ENCODE assay signal across 20 cellular contexts in genomic region chr2:79223539-79223938, GRCh38.
DNase-seq lines count a peak whose midpoint lies in the region; ATAC-seq, FAIRE-seq and TF ChIP-seq lines count a peak whose summit lies in the region.
"Had no signal": no experiment of that assay in that cellular context is flagged by ENCODE, and none has a peak within 500 bp of the region (broad histone marks: within the 10 kb centered on the region; RNA-seq: fewer than 3 reads in every experiment).

No MANE protein-coding gene starts in this region.

- TF ChIP-seq RAD21 in A549 (conservative IDR thresholded peaks at IDR 0.05 in 1 of 2, IDR thresholded peaks at IDR 0.05 in 1 of 2) = peak; percentile 19 to 26; a peak in 1 of 5 replicates

- H3K4me3 ChIP-seq in A549 (no peak overlapping the region), GM23338 (no peak overlapping the region), OCI-LY3 (ENCODE audit: low read length) (no peak overlapping the region), epithelial cell of proximal tubule (ENCODE audit: low read depth, low read length) (no peak overlapping the region), PC-9 (no peak overlapping the region)
- H3K4me3 ChIP-seq: body of pancreas, pancreas had no signal

- H3K4me1 Mint-ChIP-seq in GM23338 = no peaks in the 10 kb centered on the region
- H3K4me1 Mint-ChIP-seq in activated naive CD4-positive, alpha-beta T cell treated with anti-CD3 and anti-CD28 coated beads for 36 hours (ENCODE audit: low read depth) = no peaks in the 10 kb centered on the region
- H3K4me1 Mint-ChIP-seq: activated naive CD8-positive, alpha-beta T cell treated with anti-CD3 and anti-CD28 coated beads, Interleukin-2, amount 50 U/mL, for 24 hours; CD8-positive, alpha-beta memory T cell; natural killer cell; stimulated activated naive B cell treated with anti-CD40 and anti-IgM and Interleukin-4, amounts not matched to agents 10 μg/mL and 1 μg/mL and 100 μg/mL, for 72 hours; T-cell had no signal

- ATAC-seq in A549 (no peak), GM23338 (no peak), HG03108 (IDR thresholded peaks at IDR 0.05; ENCODE audit: unreplicated experiment) (no peak)
- ATAC-seq: activated naive CD8-positive, alpha-beta T cell treated with anti-CD3 and anti-CD28 coated beads, Interleukin-2, amount 50 U/mL, for 24 hours; body of pancreas; natural killer cell; pancreas; sciatic nerve; stimulated activated naive B cell treated with anti-CD40 and anti-IgM and Interleukin-4, amounts not matched to agents 10 μg/mL and 1 μg/mL and 100 μg/mL, for 72 hours; T-cell had no signal

- FAIRE-seq in A549 (lab: Jason Lieb, UNC) = no peak
- FAIRE-seq: pancreas had no signal

- H3K9me3 ChIP-seq in A549 = no peaks in the 10 kb centered on the region
- no peaks in the 10 kb centered on the region for H3K9me3 ChIP-seq in OCI-LY3 (ENCODE audit: insufficient read depth, low read length)
- no peaks in the 10 kb centered on the region for H3K9me3 ChIP-seq in PC-9 (ENCODE audit: insufficient read depth, low read depth)
- H3K9me3 ChIP-seq: body of pancreas, pancreas had no signal

- no peaks in the 10 kb centered on the region for H3K36me3 ChIP-seq in GM23338 (ENCODE audit: insufficient read depth)
- no peaks in the 10 kb centered on the region for H3K36me3 ChIP-seq in OCI-LY3 (replicated peaks; ENCODE audit: low read depth, low read length)
- H3K36me3 ChIP-seq in PC-9 (ENCODE audit: low read depth) = no peaks in the 10 kb centered on the region
- H3K36me3 ChIP-seq: pancreas had no signal

- no peak overlapping the region for H3K9ac ChIP-seq in OCI-LY3 (ENCODE audit: low read length)

- H3K27ac ChIP-seq in A549 (no peak overlapping the region), GM23338 (ENCODE audit: low read depth) (no peak overlapping the region), OCI-LY3 (ENCODE audit: low read length) (no peak overlapping the region), PC-9 (no peak overlapping the region)
- H3K27ac ChIP-seq: body of pancreas, pancreas had no signal

- CTCF ChIA-PET in A549 (lab: Yijun Ruan, JAX) (no interaction called here), PC-9 (lab: Charles Lee) (interaction anchor here (0.6 kb wide), 1 partner anchor 14 kb away, joined by 10 read pairs; no protein-coding TSS in a partner anchor), GM10248 (lab: Yijun Ruan, JAX) (interaction anchor here (0.9 kb wide), 1 partner anchor 24 kb away, joined by 3 read pairs; no protein-coding TSS in a partner anchor)
- CTCF ChIA-PET in activated naive CD4-positive, alpha-beta T cell treated with anti-CD3 and anti-CD28 coated beads for 36 hours (lab: Charles Lee) = no interaction called here

- H3K4me3 Mint-ChIP-seq in GM23338 = no peak overlapping the region
- no peak overlapping the region for H3K4me3 Mint-ChIP-seq in activated naive CD4-positive, alpha-beta T cell treated with anti-CD3 and anti-CD28 coated beads for 36 hours
- H3K4me3 Mint-ChIP-seq: activated naive CD8-positive, alpha-beta T cell treated with anti-CD3 and anti-CD28 coated beads, Interleukin-2, amount 50 U/mL, for 24 hours; CD8-positive, alpha-beta memory T cell; natural killer cell; stimulated activated naive B cell treated with anti-CD40 and anti-IgM and Interleukin-4, amounts not matched to agents 10 μg/mL and 1 μg/mL and 100 μg/mL, for 72 hours; T-cell had no signal

- no peak for TF ChIP-seq POLR2A in A549 (IDR thresholded peaks at IDR 0.05; ENCODE audit: low read length)

- no peaks in the 10 kb centered on the region for H3K9me2 ChIP-seq in GM23338 (ENCODE audit: insufficient read depth)
- no peaks in the 10 kb centered on the region for H3K9me2 ChIP-seq in PC-9 (ENCODE audit: insufficient read depth)

- BruUV-seq in PC-9 (replicated peaks; lab: Mats Ljungman, UMichigan) = no TSS peak

- POLR2A ChIA-PET in A549 (lab: Yijun Ruan, JAX) (no interaction called here), PC-9 (lab: Charles Lee; ENCODE audit: unreplicated experiment) (no interaction called here), GM10248 (lab: Yijun Ruan, JAX) (no interaction called here)

- no peak overlapping the region for H2AFZ ChIP-seq in GM23338
- no peak overlapping the region for H2AFZ ChIP-seq in OCI-LY3 (ENCODE audit: low read depth, low read length)
- H2AFZ ChIP-seq in PC-9 = no peak overlapping the region

- H3K79me2 ChIP-seq in GM23338 (replicated peaks; ENCODE audit: insufficient read depth) (no peaks in the 10 kb centered on the region), OCI-LY3 (ENCODE audit: low read length) (no peaks in the 10 kb centered on the region), PC-9 (ENCODE audit: low read depth) (no peaks in the 10 kb centered on the region)

- H3F3A ChIP-seq in GM23338 (replicated peaks; ENCODE audit: low read depth) = no peaks in the 10 kb centered on the region
- no peaks in the 10 kb centered on the region for H3F3A ChIP-seq in PC-9 (ENCODE audit: insufficient read depth, low read depth)

- H3K4me1 ChIP-seq in A549 (no peaks in the 10 kb centered on the region), GM23338 (ENCODE audit: insufficient read depth) (no peaks in the 10 kb centered on the region), OCI-LY3 (ENCODE audit: low read length) (no peaks in the 10 kb centered on the region), PC-9 (replicated peaks; ENCODE audit: insufficient read depth) (no peaks in the 10 kb centered on the region)
- H3K4me1 ChIP-seq: body of pancreas had no signal

- no peaks in the 10 kb centered on the region for H3K27me3 ChIP-seq in GM23338 (ENCODE audit: insufficient read depth)
- 0 out of 2 replicates have a peak, but pooled peaks cover 3% of the 10 kb centered on the region for H3K27me3 ChIP-seq in OCI-LY3 (ENCODE audit: low read depth, low read length)
- peaks cover 3% of the 10 kb centered on the region; the same call in 1 of the 2 replicates for H3K27me3 ChIP-seq in PC-9 (ENCODE audit: insufficient read depth, low read depth)
- H3K27me3 ChIP-seq: body of pancreas, pancreas had no signal

- H4K20me1 ChIP-seq in GM23338 (replicated peaks; ENCODE audit: insufficient read depth) (no peaks in the 10 kb centered on the region), OCI-LY3 (ENCODE audit: insufficient read depth, low read length) (no peaks in the 10 kb centered on the region), PC-9 (ENCODE audit: insufficient read depth) (no peaks in the 10 kb centered on the region)

- TF ChIP-seq EP300 in A549 (IDR thresholded peaks at IDR 0.05) = no peak

- intact Hi-C loops in PC-9 (cut with micrococcal nuclease; ENCODE audit: unreplicated experiment) = no loop called here
- intact Hi-C loops in activated naive CD4-positive, alpha-beta T cell treated with anti-CD3 and anti-CD28 coated beads for 36 hours (cut with micrococcal nuclease) = no loop called here

- H3K27ac Mint-ChIP-seq in GM23338 = no peak overlapping the region
- no peak overlapping the region for H3K27ac Mint-ChIP-seq in activated naive CD4-positive, alpha-beta T cell treated with anti-CD3 and anti-CD28 coated beads for 36 hours
- H3K27ac Mint-ChIP-seq: activated naive CD8-positive, alpha-beta T cell treated with anti-CD3 and anti-CD28 coated beads, Interleukin-2, amount 50 U/mL, for 24 hours; CD8-positive, alpha-beta memory T cell; natural killer cell; stimulated activated naive B cell treated with anti-CD40 and anti-IgM and Interleukin-4, amounts not matched to agents 10 μg/mL and 1 μg/mL and 100 μg/mL, for 72 hours; T-cell had no signal

- peaks cover 2% of the 10 kb centered on the region; the same call in 1 of the 3 replicates for H3K9me3 Mint-ChIP-seq in GM23338
- peaks cover 1% of the 10 kb centered on the region for H3K9me3 Mint-ChIP-seq in activated naive CD4-positive, alpha-beta T cell treated with anti-CD3 and anti-CD28 coated beads for 36 hours

- no peak for DNase-seq in A549 (ENCODE audit: low read depth in 1 of 2, low spot score in 1 of 2)
- no peak for DNase-seq in GM23338 (ENCODE audit: low spot score)
- DNase-seq in epithelial cell of proximal tubule (ENCODE audit: low read depth) = no peak
- no peak for DNase-seq in PC-9
- no peak for DNase-seq in GM10248 (ENCODE audit: extremely low spot score)
- no peak for DNase-seq in activated naive CD4-positive, alpha-beta T cell treated with anti-CD3 and anti-CD28 coated beads for 36 hours
- DNase-seq: activated CD4-positive, alpha-beta T cell treated with anti-CD3 and anti-CD28 coated beads, Interleukin-2, amount 50 U/mL, for 1 hour; activated effector memory CD4-positive, alpha-beta T cell treated with Interleukin-2 at 50 U/mL for 16 hours; activated naive CD8-positive, alpha-beta T cell treated with anti-CD3 and anti-CD28 coated beads, Interleukin-2, amount 50 U/mL, for 24 hours; body of pancreas; CD8-positive, alpha-beta memory T cell; DND-41; natural killer cell; NCI-H2107; pancreas; stimulated activated naive B cell treated with anti-CD40 and anti-IgM and Interleukin-4, amounts not matched to agents 10 μg/mL and 1 μg/mL and 100 μg/mL, for 72 hours; T-cell had no signal

- H3K4me2 ChIP-seq in A549 (no peak overlapping the region), GM23338 (no peak overlapping the region), OCI-LY3 (ENCODE audit: low read length) (no peak overlapping the region), PC-9 (no peak overlapping the region)

- no peak for TF ChIP-seq CTCF in A549 (IDR thresholded peaks at IDR 0.05)
- peak; percentile 27 to 48 for TF ChIP-seq CTCF in GM23338 (conservative IDR thresholded peaks at IDR 0.05; ENCODE audit: low read depth in 2 of 2)
- peak; percentile 35 for TF ChIP-seq CTCF in OCI-LY3 (IDR thresholded peaks at IDR 0.05; ENCODE audit: low read depth, low read length)
- TF ChIP-seq CTCF in epithelial cell of proximal tubule (conservative IDR thresholded peaks at IDR 0.05; ENCODE audit: low read depth, low read length) = peak; percentile 27
- TF ChIP-seq CTCF in PC-9 (conservative IDR thresholded peaks at IDR 0.05) = no peak
- TF ChIP-seq CTCF in GM10248 (IDR thresholded peaks at IDR 0.05; ENCODE audit: control extremely low read depth, extremely low read depth, low read depth, missing control alignments) = no peak

- no peaks in the 10 kb centered on the region for H3K36me3 Mint-ChIP-seq in GM23338 (ENCODE audit: low read depth)
- H3K36me3 Mint-ChIP-seq in activated naive CD4-positive, alpha-beta T cell treated with anti-CD3 and anti-CD28 coated beads for 36 hours (ENCODE audit: low read depth) = no peaks in the 10 kb centered on the region
- H3K36me3 Mint-ChIP-seq: CD8-positive, alpha-beta memory T cell; natural killer cell; stimulated activated naive B cell treated with anti-CD40 and anti-IgM and Interleukin-4, amounts not matched to agents 10 μg/mL and 1 μg/mL and 100 μg/mL, for 72 hours; T-cell had no signal

- no peaks in the 10 kb centered on the region for H3K27me3 Mint-ChIP-seq in GM23338 (ENCODE audit: insufficient read depth, low read depth, poor library complexity)
- H3K27me3 Mint-ChIP-seq in activated naive CD4-positive, alpha-beta T cell treated with anti-CD3 and anti-CD28 coated beads for 36 hours (ENCODE audit: low read depth) = no peaks in the 10 kb centered on the region
- H3K27me3 Mint-ChIP-seq: activated naive CD8-positive, alpha-beta T cell treated with anti-CD3 and anti-CD28 coated beads, Interleukin-2, amount 50 U/mL, for 24 hours; T-cell had no signal

TF ChIP-seq in A549, 52 proteins besides CTCF, POLR2A, EP300 and RAD21 (continues in another document):
- TF ChIP-seq JUNB (IDR thresholded peaks at IDR 0.05) (no peak), SMC3 (IDR thresholded peaks at IDR 0.05) (peak; percentile 13; the same call in 1 of the 3 replicates)

TF ChIP-seq in GM23338, 12 proteins besides CTCF, POLR2A, EP300 and RAD21:
- TF ChIP-seq NANOG (IDR thresholded peaks at IDR 0.05; ENCODE audit: borderline replicate concordance) (no peak), POLR2AphosphoS5 (IDR thresholded peaks at IDR 0.05; ENCODE audit: low read depth) (no peak)

Comparison
In these comparisons a context has a peak if more than half of its experiments do, and no peak if none do; other contexts are left out.
1. CTCF ChIP-seq: peak in GM23338 (2 of 2), OCI-LY3 (single experiment) and epithelial cell of proximal tubule (single experiment); none in A549 (single experiment), PC-9 (single experiment) and GM10248 (single experiment).
2. CTCF ChIA-PET loops: an anchor here in PC-9 (0.6 kb wide) and GM10248 (0.9 kb wide); none called in A549 and activated naive CD4-positive, alpha-beta T cell treated with anti-CD3 and anti-CD28 coated beads for 36 hours.